In the genomic region with DNA sequence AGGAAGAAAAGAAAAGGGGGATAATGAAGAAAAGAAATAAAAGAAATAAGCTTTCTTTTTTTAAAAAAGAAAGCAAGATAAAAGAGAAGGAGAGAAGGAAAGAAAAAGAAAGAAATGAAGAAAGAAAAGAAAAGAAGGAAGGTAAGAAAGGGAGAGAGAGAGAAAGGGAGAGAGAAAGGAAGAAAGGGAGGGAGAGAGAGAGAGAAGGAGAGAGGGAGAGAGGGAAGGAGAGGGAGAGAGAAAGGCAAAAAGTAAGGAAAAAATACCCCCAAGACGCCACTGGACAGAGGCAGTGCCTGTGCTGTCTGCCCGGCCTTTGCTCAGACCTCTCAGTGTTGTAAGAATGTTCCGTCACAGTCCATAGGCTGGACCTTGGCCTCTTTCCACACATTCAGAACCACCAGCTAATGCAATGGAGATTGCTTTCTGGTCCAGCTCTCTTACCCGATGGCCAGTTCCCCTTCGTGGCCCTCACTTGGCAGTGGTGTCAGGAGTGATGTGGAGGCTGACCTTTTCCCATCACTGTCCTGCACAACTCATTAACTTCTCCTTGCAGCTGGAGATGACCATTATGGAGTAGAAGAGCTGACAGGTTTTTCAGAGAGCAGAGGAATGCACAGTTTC, we compare ENCODE assay signal across 31 cellular contexts. TPM values are rescaled to one million over a fixed set of nuclear protein-coding genes. Genes with fewer than 3 reads are reported as not detected.
A peak's percentile ranks its signal among the peaks of the same experiment; 100 is the strongest.
DNase-seq lines count a peak whose midpoint lies in the region; ATAC-seq, FAIRE-seq and TF ChIP-seq lines count a peak whose summit lies in the region.
"Had no signal": no experiment of that assay in that cellular context is flagged by ENCODE, and none has a peak within 500 bp of the region (broad histone marks: within the 10 kb centered on the region; RNA-seq: fewer than 3 reads in every experiment).

No MANE protein-coding gene starts in this region.

- H3K9me3 ChIP-seq in A549 (no peaks in the 10 kb centered on the region), tibial artery (no peaks in the 10 kb centered on the region)
- H3K9me3 ChIP-seq: breast epithelium, testis, vagina had no signal

- no peak overlapping the region for H2BK5ac ChIP-seq in mesendoderm (ENCODE audit: low read length)

- no peak overlapping the region for H3K9ac ChIP-seq in mesendoderm (ENCODE audit: low read length)
- H3K9ac ChIP-seq: KMS-11 had no signal

- peak overlapping the region in 1 of 3 experiments; percentile 28 for H3K4me3 Mint-ChIP-seq in nephron
- H3K4me3 Mint-ChIP-seq: activated naive CD8-positive, alpha-beta T cell; CD4-positive, alpha-beta memory T cell; immature natural killer cell; naive thymus-derived CD8-positive, alpha-beta T cell had no signal

- H3K4me1 ChIP-seq in A549 (peaks cover 17% of the 10 kb centered on the region; the same call in 2 of the 3 replicates), mesendoderm (ENCODE audit: control insufficient read depth, low read depth, low read length) (no peaks in the 10 kb centered on the region), tibial artery (no peaks in the 10 kb centered on the region)
- H3K4me1 ChIP-seq: breast epithelium, testis, vagina had no signal

- no peak overlapping the region for H4K8ac ChIP-seq in mesendoderm (ENCODE audit: low read depth, low read length)

- TF ChIP-seq CTCF in A549 (IDR thresholded peaks at IDR 0.05): no peak
- no peak for TF ChIP-seq CTCF in kidney epithelial cell (IDR thresholded peaks at IDR 0.05; ENCODE audit: insufficient read depth, low read length, poor library complexity, severe bottlenecking)
- TF ChIP-seq CTCF in nephron (IDR thresholded peaks at IDR 0.05; ENCODE audit: unreplicated experiment in 3 of 3): no peak
- no peak for TF ChIP-seq CTCF in tibial artery (IDR thresholded peaks at IDR 0.05)

- no peak overlapping the region for H3K56ac ChIP-seq in mesendoderm (ENCODE audit: low read length)

- TF ChIP-seq POLR2A in A549 (IDR thresholded peaks at IDR 0.05; ENCODE audit: low read length): no peak

- H3K4me1 Mint-ChIP-seq in nephron: no peaks in the 10 kb centered on the region

- no peaks in the 10 kb centered on the region for H3K36me3 Mint-ChIP-seq in nephron (ENCODE audit: low read depth)
- H3K36me3 Mint-ChIP-seq: activated naive CD8-positive, alpha-beta T cell; CD4-positive, alpha-beta memory T cell; naive thymus-derived CD8-positive, alpha-beta T cell had no signal

- peaks cover 39% of the 10 kb centered on the region for H3K27me3 Mint-ChIP-seq in nephron (ENCODE audit: low read depth)

- no peak overlapping the region for H3K23ac ChIP-seq in mesendoderm (ENCODE audit: low read length)

- H3K36me3 ChIP-seq in kidney epithelial cell (ENCODE audit: control insufficient read depth, insufficient read depth, low read length): no peaks in the 10 kb centered on the region
- no peaks in the 10 kb centered on the region for H3K36me3 ChIP-seq in mesendoderm (ENCODE audit: control insufficient read depth, insufficient read depth, low read length)
- no peaks in the 10 kb centered on the region for H3K36me3 ChIP-seq in tibial artery
- H3K36me3 ChIP-seq: breast epithelium, vagina had no signal

- no peaks in the 10 kb centered on the region for H3K79me2 ChIP-seq in mesendoderm (ENCODE audit: control insufficient read depth, insufficient read depth, low read length)

- 80% methylated on average over 5 of the region's 5 CpGs for WGBS in A549 (ENCODE audit: missing lambda C conversion rate)
- no CpG with 5 or more reads among the region's 5 CpGs for WGBS in mesendoderm (ENCODE audit: extremely low coverage, insufficient coverage, low lambda C conversion rate)

- no peak overlapping the region for H3K18ac ChIP-seq in mesendoderm (ENCODE audit: low read length)

- H3K27me3 ChIP-seq in kidney epithelial cell (ENCODE audit: control insufficient read depth, insufficient read depth, low read length) (no peaks in the 10 kb centered on the region), mesendoderm (ENCODE audit: insufficient read depth, low read length, poor library complexity) (no peaks in the 10 kb centered on the region), tibial artery (peaks cover 0 to 51% of the 10 kb centered on the region in 2 donors)
- H3K27me3 ChIP-seq: testis, vagina had no signal

- no peak for TF ChIP-seq RAD21 in A549 (conservative IDR thresholded peaks at IDR 0.05 in 1 of 2, IDR thresholded peaks at IDR 0.05 in 1 of 2)

- 0 out of 6 replicates have a peak overlapping the region, but pooled peaks of 1 of the 2 experiments have one; percentile 20 for H3K27ac ChIP-seq in A549
- no peak overlapping the region for H3K27ac ChIP-seq in mesendoderm (ENCODE audit: low read depth, low read length)
- no peak overlapping the region for H3K27ac ChIP-seq in tibial artery
- H3K27ac ChIP-seq: breast epithelium, KMS-11, testis, vagina had no signal

- H4K5ac ChIP-seq in mesendoderm (ENCODE audit: low read length): no peak overlapping the region

- H3K4me3 ChIP-seq in A549 (no peak overlapping the region), kidney epithelial cell (ENCODE audit: low read depth, low read length) (no peak overlapping the region), mesendoderm (ENCODE audit: low read length) (no peak overlapping the region), tibial artery (no peak overlapping the region)
- H3K4me3 ChIP-seq: breast epithelium, testis, vagina had no signal

- H3K4ac ChIP-seq in mesendoderm (ENCODE audit: low read depth, low read length): no peak overlapping the region

- POLR2A ChIA-PET in A549 (lab: Yijun Ruan, JAX): interaction anchor here (1.7 kb wide), 1 partner anchor 14 kb away, joined by 4 read pairs; the partner anchor contains the start of gene HNF1B

- peak overlapping the region; percentile 63 to 95 (median 72) for H3K27ac Mint-ChIP-seq in nephron
- H3K27ac Mint-ChIP-seq: activated naive CD8-positive, alpha-beta T cell; CD4-positive, alpha-beta memory T cell; immature natural killer cell; naive thymus-derived CD8-positive, alpha-beta T cell had no signal

- H2BK15ac ChIP-seq in mesendoderm (replicated peaks; ENCODE audit: low read depth): no peak overlapping the region

- H3K4me2 ChIP-seq in A549 (no peak overlapping the region), mesendoderm (ENCODE audit: low read length) (no peak overlapping the region)
- H3K4me2 ChIP-seq: KMS-11 had no signal

- intact Hi-C loops in tibial artery (cut with DNase I; ENCODE audit: low total_unique reads): no loop called here

- H2AK5ac ChIP-seq in mesendoderm (ENCODE audit: low read length): no peak overlapping the region

- H3K9me3 Mint-ChIP-seq in nephron: no peaks in the 10 kb centered on the region
- H3K9me3 Mint-ChIP-seq: immature natural killer cell; naive thymus-derived CD8-positive, alpha-beta T cell had no signal

- DNase-seq in A549 (ENCODE audit: low read depth in 1 of 2, low spot score in 1 of 2) (no peak), RCC 7860 (ENCODE audit: low spot score) (peak; percentile 46), kidney epithelial cell (ENCODE audit: low read depth) (peak; percentile 56), mesendoderm (no peak), tibial artery (no peak)
- DNase-seq: activated effector memory CD4-positive, alpha-beta T cell treated with anti-CD3 and anti-CD28 coated beads, Interleukin-2, amount 50 U/mL, for 16 hours; anterior cingulate cortex; CD4-positive, alpha-beta memory T cell; DMS 273 treated with DMSO at 0.1 percent for 48 hours; H7; immature natural killer cell; MM.1S; naive thymus-derived CD8-positive, alpha-beta T cell; NCI-H2029 treated with DMSO at 0.1 percent for 48 hours; NCI-H69; occipital lobe; SHP77; stimulated activated naive CD4-positive, alpha-beta T cell treated with Interleukin-2 at 50 U/mL for 16 hours; testis had no signal

- FAIRE-seq in A549 (lab: Jason Lieb, UNC) (no peak), RCC 7860 (lab: Jason Lieb, UNC) (no peak)
- FAIRE-seq: GM19239 had no signal

- no peak for TF ChIP-seq EP300 in A549 (IDR thresholded peaks at IDR 0.05)

- H2BK120ac ChIP-seq in mesendoderm (ENCODE audit: low read depth, low read length): no peak overlapping the region

- CTCF ChIA-PET in A549 (lab: Yijun Ruan, JAX): interaction anchor here (0.5 to 3.9 kb wide), 9 partner anchors 8 to 109 kb away, joined by 3 to 32 read pairs (median 4); partner anchors contain the start of gene HNF1B

- H3K79me1 ChIP-seq in mesendoderm (ENCODE audit: low read length): no peaks in the 10 kb centered on the region

- peak; percentile 39 to 42; a peak in 2 of 6 replicates for ATAC-seq in A549
- no peak for ATAC-seq in GM21825 (IDR thresholded peaks at IDR 0.05; ENCODE audit: unreplicated experiment)
- no peak for ATAC-seq in GM19395 (IDR thresholded peaks at IDR 0.05; ENCODE audit: unreplicated experiment)
- ATAC-seq: naive thymus-derived CD8-positive, alpha-beta T cell had no signal

TF ChIP-seq in A549, 52 proteins besides CTCF, POLR2A, EP300 and RAD21 (continues in another document):
- TF ChIP-seq FOSB (CRISPR knock-in tag; IDR thresholded peaks at IDR 0.05) (no peak), ESRRA (IDR thresholded peaks at IDR 0.05; ENCODE audit: borderline replicate concordance, low read length) (no peak), KDM5A (IDR thresholded peaks at IDR 0.05) (no peak), ZSCAN20 (CRISPR knock-in tag; IDR thresholded peaks at IDR 0.05) (no peak), ZNF302 (CRISPR knock-in tag; IDR thresholded peaks at IDR 0.05) (no peak), E2F6 (IDR thresholded peaks at IDR 0.05; ENCODE audit: borderline replicate concordance, low read depth) (no peak)
- TF ChIP-seq, protein P1, sequence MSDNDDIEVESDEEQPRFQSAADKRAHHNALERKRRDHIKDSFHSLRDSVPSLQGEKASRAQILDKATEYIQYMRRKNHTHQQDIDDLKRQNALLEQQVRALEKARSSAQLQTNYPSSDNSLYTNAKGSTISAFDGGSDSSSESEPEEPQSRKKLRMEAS (IDR thresholded peaks at IDR 0.05): no peak

RNA-seq across cellular contexts. Expression of gene HNF1B, which starts 14.3 kb away (rescaled TPM):
- polyA plus RNA-seq in A549 (2011; rRNA removed) (13.3 and 17.0 TPM in 2 replicates), A549 (2017; fragmentation: RNase III; extraction: RNeasy Plus Mini Kit Qiagen cat#74134 plus additional on column Dnase treatment) (19.5 to 21.3 TPM (median 20.8 TPM) in 3 replicates)
- polyA plus RNA-seq in A549 (2012; cell fraction: cytosol; rRNA removed): 14.1 and 16.8 TPM in 2 replicates
- 20.1 and 21.2 TPM in 2 replicates for polyA plus RNA-seq in A549 (2012; cell fraction: nucleus; rRNA removed)
- polyA minus RNA-seq in A549 (2011; rRNA and poly(A)+ RNA removed): 23.9 and 28.2 TPM in 2 replicates
- total RNA-seq in kidney epithelial cell: 15.1 and 20.7 TPM in 2 replicates
- polyA plus RNA-seq in mesendoderm (2013, experiment 1 of 2): 0.24 TPM
- 0.22 TPM for polyA plus RNA-seq in mesendoderm (2013, experiment 2 of 2)
- total RNA-seq: A673; CD4-positive, alpha-beta memory T cell; lower leg skin; naive thymus-derived CD8-positive, alpha-beta T cell; occipital lobe; pulmonary artery endothelial cell; skeletal muscle tissue; vagina had no signal
- polyA plus RNA-seq: CD4-positive, alpha-beta memory T cell; immature natural killer cell; naive thymus-derived CD8-positive, alpha-beta T cell had no signal

Comparison
In these comparisons a context has a peak if more than half of its experiments do, and no peak if none do; other contexts are left out.
1. ATAC-seq: peak in A549 (2 of 2); none in GM21825 (single experiment) and GM19395 (single experiment).
2. DNase-seq: peak in RCC 7860 (single experiment) and kidney epithelial cell (single experiment); none in A549 (0 of 2), mesendoderm (single experiment) and tibial artery (0 of 2).